14 cellular contexts compared by ENCODE assay signal in the genomic region with DNA sequence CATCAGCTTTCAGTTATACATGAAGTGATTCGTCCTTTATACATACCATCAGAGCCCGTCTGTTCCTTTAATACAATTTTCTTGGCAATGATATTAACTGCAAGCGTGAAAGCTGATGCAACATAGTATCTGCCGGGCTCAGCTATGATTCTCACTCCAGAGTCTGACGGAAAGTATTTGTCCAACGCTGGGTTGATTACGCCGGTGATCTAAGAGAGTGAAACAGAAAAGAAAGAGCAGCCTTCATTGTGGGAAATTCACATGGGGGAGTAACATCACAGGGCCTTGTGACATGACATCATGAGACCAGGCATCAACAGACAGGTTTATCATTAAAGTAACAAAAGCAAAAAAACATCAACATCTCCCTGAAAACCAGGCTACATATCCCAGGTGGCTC.
"Had no signal": no experiment of that assay in that cellular context is flagged by ENCODE, and none has a peak within 500 bp of the region (broad histone marks: within the 10 kb centered on the region; RNA-seq: fewer than 3 reads in every experiment).

No MANE protein-coding gene starts in this region.

- H3K27me3 ChIP-seq: cardiac muscle cell, esophagus muscularis mucosa had no signal

- H3K9me3 Mint-ChIP-seq: mesothelial cell of epicardium had no signal

- H3K9ac ChIP-seq: parathyroid adenoma had no signal

- H3K27ac Mint-ChIP-seq: mesothelial cell of epicardium had no signal

- H3K4me3 ChIP-seq: cardiac muscle cell, esophagus muscularis mucosa, lower lobe of right lung, thoracic aorta had no signal

- DNase-seq: activated CD4-positive, CD25-positive, alpha-beta regulatory T cell; foreskin fibroblast; glutamatergic neuron; left cardiac atrium; lower lobe of right lung; retina; stimulated activated naive CD4-positive, alpha-beta T cell; T-helper 2 cell had no signal

- H3K27ac ChIP-seq: cardiac muscle cell, esophagus muscularis mucosa, lower lobe of right lung, parathyroid adenoma, thoracic aorta had no signal

- H3K9me3 ChIP-seq: esophagus muscularis mucosa, lower lobe of right lung, thoracic aorta had no signal

- H3K4me3 Mint-ChIP-seq: mesothelial cell of epicardium had no signal

- ATAC-seq: left cardiac atrium, lower lobe of right lung, Right ventricle myocardium inferior had no signal
